Comparison of ENCODE assay signal across 16 cellular contexts in the genomic region with DNA sequence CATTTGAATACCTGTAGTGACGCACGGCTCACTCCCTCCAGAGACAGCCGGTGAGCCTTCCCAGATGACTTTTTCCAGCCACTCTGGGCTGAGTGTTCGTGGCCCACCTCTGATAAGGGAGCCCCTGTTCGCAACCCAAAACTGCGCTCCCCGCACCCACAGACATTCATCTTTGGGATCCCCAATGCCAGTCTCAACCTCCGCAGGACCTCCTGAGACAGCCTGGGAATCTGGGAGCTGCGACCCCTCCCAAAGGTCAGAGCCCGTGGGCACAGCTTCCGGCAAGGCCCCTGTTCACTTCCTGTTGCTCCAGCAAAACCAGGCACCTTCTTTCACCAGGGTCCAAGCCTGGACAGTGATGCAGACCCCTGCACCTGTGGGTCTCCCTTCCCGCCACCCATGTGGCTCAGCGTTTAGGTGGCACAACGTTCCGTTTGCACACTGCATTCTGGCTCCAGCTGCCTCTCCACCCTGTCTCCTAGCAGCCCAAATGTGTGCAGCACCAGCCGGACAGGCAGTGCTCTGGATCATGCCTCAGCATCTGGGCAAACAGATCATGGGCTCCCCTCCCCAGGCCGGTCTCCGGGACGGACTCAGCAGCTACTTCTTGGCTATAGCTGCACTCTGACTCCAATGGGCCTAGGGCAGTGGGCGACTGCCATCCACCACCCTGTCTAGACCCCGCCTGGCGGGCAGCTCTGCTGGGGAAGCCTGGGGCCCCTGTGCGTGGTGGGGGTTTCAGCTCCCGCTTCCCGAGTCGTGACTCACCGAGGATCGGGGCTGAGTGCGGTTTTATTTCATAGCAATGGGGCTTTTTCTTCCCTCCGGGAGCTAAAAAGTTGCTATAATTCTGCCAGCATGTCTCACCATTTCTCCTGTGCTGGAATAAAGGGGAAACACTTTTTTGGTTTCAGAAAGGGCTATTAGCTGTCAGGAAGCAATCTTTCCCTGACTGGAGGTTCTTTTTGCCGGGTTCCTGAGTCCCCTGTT.
"Had no signal": no experiment of that assay in that cellular context is flagged by ENCODE, and none has a peak within 500 bp of the region (broad histone marks: within the 10 kb centered on the region; RNA-seq: fewer than 3 reads in every experiment).

No MANE protein-coding gene starts in this region.

- H3K4me3 ChIP-seq: mucosa of descending colon, prostate gland, testis, vagina had no signal

- H3K4me1 Mint-ChIP-seq: activated naive CD8-positive, alpha-beta T cell treated with anti-CD3 and anti-CD28 coated beads for 36 hours had no signal

- DNase-seq: activated CD4-positive, alpha-beta memory T cell treated with anti-CD3 and anti-CD28 coated beads for 36 hours; activated gamma-delta T cell; activated naive CD8-positive, alpha-beta T cell treated with anti-CD3 and anti-CD28 coated beads for 36 hours; activated T-cell treated with anti-CD3 and anti-CD28 coated beads, Interleukin-2, amount 50 U/mL, for 48 hours; anterior cingulate cortex; erythroblast; hypothalamus; stimulated activated CD4-positive, alpha-beta T cell treated with anti-CD3 and anti-CD28 coated beads, Interleukin-4, amount 100 ng/mL, for 1 hour; stimulated activated CD8-positive, alpha-beta memory T cell treated with anti-CD3 and anti-CD28 coated beads, Interleukin-4, amount 100 ng/mL, for 48 hours; stimulated activated naive CD8-positive, alpha-beta T cell treated with anti-CD3 and anti-CD28 coated beads, Interleukin-15, Interleukin-2, amounts not matched to agents 100 U/mL and 50 U/mL, for 24 hours; T-helper 9 cell; testis had no signal

- H3K36me3 Mint-ChIP-seq: activated CD4-positive, alpha-beta memory T cell treated with anti-CD3 and anti-CD28 coated beads for 36 hours; activated naive CD8-positive, alpha-beta T cell treated with anti-CD3 and anti-CD28 coated beads for 36 hours; naive thymus-derived CD8-positive, alpha-beta T cell had no signal

- ATAC-seq: naive thymus-derived CD8-positive, alpha-beta T cell; stimulated activated naive CD8-positive, alpha-beta T cell treated with anti-CD3 and anti-CD28 coated beads, Interleukin-15, Interleukin-2, amounts not matched to agents 100 U/mL and 50 U/mL, for 24 hours had no signal

- H3K4me1 ChIP-seq: prostate gland, testis, vagina had no signal

- H3K36me3 ChIP-seq: prostate gland, vagina had no signal

- H3K4me3 Mint-ChIP-seq: activated CD4-positive, alpha-beta memory T cell treated with anti-CD3 and anti-CD28 coated beads for 36 hours; activated naive CD8-positive, alpha-beta T cell treated with anti-CD3 and anti-CD28 coated beads for 36 hours; naive thymus-derived CD8-positive, alpha-beta T cell had no signal

- H3K27me3 ChIP-seq: testis, vagina had no signal

- H3K9me3 Mint-ChIP-seq: activated CD4-positive, alpha-beta memory T cell treated with anti-CD3 and anti-CD28 coated beads for 36 hours; activated naive CD8-positive, alpha-beta T cell treated with anti-CD3 and anti-CD28 coated beads for 36 hours had no signal

- H3K27ac Mint-ChIP-seq: activated CD4-positive, alpha-beta memory T cell treated with anti-CD3 and anti-CD28 coated beads for 36 hours; activated naive CD8-positive, alpha-beta T cell treated with anti-CD3 and anti-CD28 coated beads for 36 hours; naive thymus-derived CD8-positive, alpha-beta T cell had no signal

- H3K27ac ChIP-seq: prostate gland, testis, vagina had no signal

- H3K9me3 ChIP-seq: mucosa of descending colon, prostate gland, testis, vagina had no signal
